1 cellular context compared by ENCODE assay signal in the genomic region with DNA sequence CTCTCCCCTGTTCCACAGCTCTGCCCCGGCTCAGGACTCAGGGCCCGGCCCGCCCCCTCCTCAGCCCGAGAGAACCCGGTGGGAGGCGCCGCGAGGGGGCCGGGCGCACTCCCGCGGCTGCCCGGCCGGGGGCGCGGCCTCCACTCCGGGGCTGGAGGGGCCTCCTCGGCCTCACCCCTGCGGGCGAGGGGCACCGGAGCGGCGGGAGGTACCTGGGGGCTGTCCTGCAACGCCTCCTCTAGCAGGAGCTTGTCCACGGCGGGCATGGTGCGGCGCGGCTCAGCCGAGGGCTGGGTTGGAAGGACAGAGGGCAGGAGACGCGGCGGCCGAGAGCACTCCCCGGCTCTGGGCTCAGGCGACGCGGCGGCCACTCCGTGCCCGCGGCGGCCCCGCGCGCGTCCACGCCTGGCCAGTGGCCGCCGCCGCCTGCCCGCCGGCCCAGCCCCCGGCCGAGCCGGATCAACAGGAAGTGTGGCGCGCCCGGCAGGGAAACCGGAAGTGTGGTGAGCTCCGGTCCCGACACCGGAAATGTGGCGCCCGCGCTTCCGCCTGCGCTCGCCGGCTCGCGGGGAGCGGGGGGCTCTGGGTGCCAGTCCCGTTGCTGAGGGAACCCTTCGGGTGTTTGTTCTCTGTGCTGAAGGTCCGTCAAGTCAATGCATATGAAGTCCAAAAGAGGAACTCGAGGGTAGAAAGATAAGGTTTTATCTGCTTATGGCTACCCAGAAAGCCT.
A peak's percentile ranks its signal among the peaks of the same experiment; 100 is the strongest.
TF ChIP-seq lines count a peak whose summit lies in the region.

A gene with protein sequence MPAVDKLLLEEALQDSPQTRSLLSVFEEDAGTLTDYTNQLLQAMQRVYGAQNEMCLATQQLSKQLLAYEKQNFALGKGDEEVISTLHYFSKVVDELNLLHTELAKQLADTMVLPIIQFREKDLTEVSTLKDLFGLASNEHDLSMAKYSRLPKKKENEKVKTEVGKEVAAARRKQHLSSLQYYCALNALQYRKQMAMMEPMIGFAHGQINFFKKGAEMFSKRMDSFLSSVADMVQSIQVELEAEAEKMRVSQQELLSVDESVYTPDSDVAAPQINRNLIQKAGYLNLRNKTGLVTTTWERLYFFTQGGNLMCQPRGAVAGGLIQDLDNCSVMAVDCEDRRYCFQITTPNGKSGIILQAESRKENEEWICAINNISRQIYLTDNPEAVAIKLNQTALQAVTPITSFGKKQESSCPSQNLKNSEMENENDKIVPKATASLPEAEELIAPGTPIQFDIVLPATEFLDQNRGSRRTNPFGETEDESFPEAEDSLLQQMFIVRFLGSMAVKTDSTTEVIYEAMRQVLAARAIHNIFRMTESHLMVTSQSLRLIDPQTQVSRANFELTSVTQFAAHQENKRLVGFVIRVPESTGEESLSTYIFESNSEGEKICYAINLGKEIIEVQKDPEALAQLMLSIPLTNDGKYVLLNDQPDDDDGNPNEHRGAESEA (minus strand): TSS at position 428 of the 730 bp plus-strand sequence. CDS start 162 bp downstream, at position 266.

TF ChIP-seq in HepG2, 621 proteins besides CTCF, POLR2A, EP300 and RAD21 (continued from another document and continues in another):
- TF ChIP-seq ZNF414 (CRISPR knock-in tag; IDR thresholded peaks at IDR 0.05) (peak; percentile 66; the same call in 1 of the 2 replicates), SRSF4 (IDR thresholded peaks at IDR 0.05; ENCODE audit: low read depth, low read length, poor library complexity, severe bottlenecking) (no peak), ZNF746 (CRISPR knock-in tag; IDR thresholded peaks at IDR 0.05) (no peak), SP4 (CRISPR knock-in tag; IDR thresholded peaks at IDR 0.05) (peak; percentile 72), HOXD1 (CRISPR knock-in tag; IDR thresholded peaks at IDR 0.05) (0 out of 2 replicates have a peak, but pooled peaks have one; percentile 17), ZC3H13 (CRISPR knock-in tag; IDR thresholded peaks at IDR 0.05) (peak; percentile 71), SSRP1 (CRISPR knock-in tag; IDR thresholded peaks at IDR 0.05) (no peak), PITX1 (CRISPR knock-in tag; IDR thresholded peaks at IDR 0.05) (no peak), ZNF546 (CRISPR knock-in tag; conservative IDR thresholded peaks at IDR 0.05) (0 out of 2 replicates have a peak, but pooled peaks have one; percentile 32), TOPORS (CRISPR knock-in tag; IDR thresholded peaks at IDR 0.05) (peak; percentile 69), ZNF143 (CRISPR knock-in tag; IDR thresholded peaks at IDR 0.05) (peak; percentile 63), ZBTB21 (CRISPR knock-in tag; IDR thresholded peaks at IDR 0.05) (no peak), ZNF709 (CRISPR knock-in tag; IDR thresholded peaks at IDR 0.05) (0 out of 2 replicates have a peak, but pooled peaks have one; percentile 23), MEIS2 (CRISPR knock-in tag; IDR thresholded peaks at IDR 0.05) (peak; percentile 24; the same call in 1 of the 2 replicates), KMT2A (CRISPR knock-in tag; IDR thresholded peaks at IDR 0.05) (0 out of 2 replicates have a peak, but pooled peaks have one; percentile 28), NFKB2 (CRISPR knock-in tag; IDR thresholded peaks at IDR 0.05; ENCODE audit: borderline replicate concordance) (peak; percentile 75; the same call in 1 of the 2 replicates), ZNF496 (CRISPR knock-in tag; IDR thresholded peaks at IDR 0.05; ENCODE audit: insufficient replicate concordance) (no peak), PAXIP1 (CRISPR knock-in tag; conservative IDR thresholded peaks at IDR 0.05) (peak; percentile 19; the same call in 1 of the 2 replicates), ZXDC (CRISPR knock-in tag; IDR thresholded peaks at IDR 0.05) (0 out of 2 replicates have a peak, but pooled peaks have one; percentile 26), ATM (IDR thresholded peaks at IDR 0.05; ENCODE audit: borderline replicate concordance) (no peak), ZNF782 (CRISPR knock-in tag; IDR thresholded peaks at IDR 0.05; ENCODE audit: borderline replicate concordance) (peak; percentile 70; the same call in 1 of the 2 replicates), ARNTL (CRISPR knock-in tag; IDR thresholded peaks at IDR 0.05) (no peak), SMARCE1 (IDR thresholded peaks at IDR 0.05; ENCODE audit: borderline replicate concordance) (no peak), ZFP37 (CRISPR knock-in tag; IDR thresholded peaks at IDR 0.05; ENCODE audit: borderline replicate concordance) (no peak), ZIK1 (CRISPR knock-in tag; IDR thresholded peaks at IDR 0.05; ENCODE audit: borderline replicate concordance, low read depth) (no peak), CBFB (CRISPR knock-in tag; IDR thresholded peaks at IDR 0.05) (peak; percentile 55; the same call in 1 of the 2 replicates), HNF4A (CRISPR knock-in tag; IDR thresholded peaks at IDR 0.05) (peak; percentile 32; the same call in 1 of the 2 replicates), SRSF1 (optimal IDR thresholded peaks at IDR 0.05; ENCODE audit: low read depth, low read length) (peak; percentile 29), ZMYM2 (CRISPR knock-in tag; IDR thresholded peaks at IDR 0.05) (no peak), ZFX (CRISPR knock-in tag; IDR thresholded peaks at IDR 0.05; ENCODE audit: low read depth) (peak; percentile 98), ETV6 (CRISPR knock-in tag; conservative IDR thresholded peaks at IDR 0.05) (peak; percentile 44; the same call in 1 of the 2 replicates), STAG1 (CRISPR knock-in tag; IDR thresholded peaks at IDR 0.05) (peak; percentile 9; the same call in 1 of the 2 replicates), CREM (IDR thresholded peaks at IDR 0.05) (0 out of 2 replicates have a peak, but pooled peaks have one; percentile 36), CREM (CRISPR knock-in tag; IDR thresholded peaks at IDR 0.05) (no peak), KLF6 (CRISPR knock-in tag; IDR thresholded peaks at IDR 0.05) (0 out of 2 replicates have a peak, but pooled peaks have one; percentile 16), AGO2 (optimal IDR thresholded peaks at IDR 0.05; ENCODE audit: low read depth, low read length) (peak; percentile 52), BORCS8-MEF2B (CRISPR knock-in tag; IDR thresholded peaks at IDR 0.05) (0 out of 2 replicates have a peak, but pooled peaks have one; percentile 67), ZBTB42 (CRISPR knock-in tag; IDR thresholded peaks at IDR 0.05) (no peak), SOX5 (CRISPR knock-in tag; IDR thresholded peaks at IDR 0.05; ENCODE audit: borderline replicate concordance) (0 out of 2 replicates have a peak, but pooled peaks have one; percentile 6), TP53 (CRISPR knock-in tag; conservative IDR thresholded peaks at IDR 0.05) (peak; percentile 82; the same call in 1 of the 2 replicates)
- TF ChIP-seq, protein P1, sequence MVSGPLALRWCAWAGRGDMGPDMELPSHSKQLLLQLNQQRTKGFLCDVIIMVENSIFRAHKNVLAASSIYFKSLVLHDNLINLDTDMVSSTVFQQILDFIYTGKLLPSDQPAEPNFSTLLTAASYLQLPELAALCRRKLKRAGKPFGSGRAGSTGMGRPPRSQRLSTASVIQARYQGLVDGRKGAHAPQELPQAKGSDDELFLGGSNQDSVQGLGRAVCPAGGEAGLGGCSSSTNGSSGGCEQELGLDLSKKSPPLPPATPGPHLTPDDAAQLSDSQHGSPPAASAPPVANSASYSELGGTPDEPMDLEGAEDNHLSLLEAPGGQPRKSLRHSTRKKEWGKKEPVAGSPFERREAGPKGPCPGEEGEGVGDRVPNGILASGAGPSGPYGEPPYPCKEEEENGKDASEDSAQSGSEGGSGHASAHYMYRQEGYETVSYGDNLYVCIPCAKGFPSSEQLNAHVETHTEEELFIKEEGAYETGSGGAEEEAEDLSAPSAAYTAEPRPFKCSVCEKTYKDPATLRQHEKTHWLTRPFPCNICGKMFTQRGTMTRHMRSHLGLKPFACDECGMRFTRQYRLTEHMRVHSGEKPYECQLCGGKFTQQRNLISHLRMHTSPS (CRISPR knock-in tag; IDR thresholded peaks at IDR 0.05; ENCODE audit: low read depth), result no peak
- TF ChIP-seq, protein P2, sequence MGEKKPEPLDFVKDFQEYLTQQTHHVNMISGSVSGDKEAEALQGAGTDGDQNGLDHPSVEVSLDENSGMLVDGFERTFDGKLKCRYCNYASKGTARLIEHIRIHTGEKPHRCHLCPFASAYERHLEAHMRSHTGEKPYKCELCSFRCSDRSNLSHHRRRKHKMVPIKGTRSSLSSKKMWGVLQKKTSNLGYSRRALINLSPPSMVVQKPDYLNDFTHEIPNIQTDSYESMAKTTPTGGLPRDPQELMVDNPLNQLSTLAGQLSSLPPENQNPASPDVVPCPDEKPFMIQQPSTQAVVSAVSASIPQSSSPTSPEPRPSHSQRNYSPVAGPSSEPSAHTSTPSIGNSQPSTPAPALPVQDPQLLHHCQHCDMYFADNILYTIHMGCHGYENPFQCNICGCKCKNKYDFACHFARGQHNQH (CRISPR knock-in tag; IDR thresholded peaks at IDR 0.05), result peak; percentile 28; the same call in 1 of the 2 replicates
- TF ChIP-seq, protein P3, sequence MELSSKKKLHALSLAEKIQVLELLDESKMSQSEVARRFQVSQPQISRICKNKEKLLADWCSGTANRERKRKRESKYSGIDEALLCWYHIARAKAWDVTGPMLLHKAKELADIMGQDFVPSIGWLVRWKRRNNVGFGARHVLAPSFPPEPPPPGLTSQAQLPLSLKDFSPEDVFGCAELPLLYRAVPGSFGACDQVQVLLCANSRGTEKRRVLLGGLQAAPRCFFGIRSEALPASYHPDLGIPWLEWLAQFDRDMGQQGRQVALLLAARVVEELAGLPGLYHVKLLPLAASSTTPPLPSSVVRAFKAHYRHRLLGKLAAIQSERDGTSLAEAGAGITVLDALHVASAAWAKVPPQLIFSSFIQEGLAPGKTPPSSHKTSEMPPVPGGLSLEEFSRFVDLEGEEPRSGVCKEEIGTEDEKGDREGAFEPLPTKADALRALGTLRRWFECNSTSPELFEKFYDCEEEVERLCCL (CRISPR knock-in tag; IDR thresholded peaks at IDR 0.05; ENCODE audit: borderline replicate concordance), result no peak
- TF ChIP-seq, protein P4, sequence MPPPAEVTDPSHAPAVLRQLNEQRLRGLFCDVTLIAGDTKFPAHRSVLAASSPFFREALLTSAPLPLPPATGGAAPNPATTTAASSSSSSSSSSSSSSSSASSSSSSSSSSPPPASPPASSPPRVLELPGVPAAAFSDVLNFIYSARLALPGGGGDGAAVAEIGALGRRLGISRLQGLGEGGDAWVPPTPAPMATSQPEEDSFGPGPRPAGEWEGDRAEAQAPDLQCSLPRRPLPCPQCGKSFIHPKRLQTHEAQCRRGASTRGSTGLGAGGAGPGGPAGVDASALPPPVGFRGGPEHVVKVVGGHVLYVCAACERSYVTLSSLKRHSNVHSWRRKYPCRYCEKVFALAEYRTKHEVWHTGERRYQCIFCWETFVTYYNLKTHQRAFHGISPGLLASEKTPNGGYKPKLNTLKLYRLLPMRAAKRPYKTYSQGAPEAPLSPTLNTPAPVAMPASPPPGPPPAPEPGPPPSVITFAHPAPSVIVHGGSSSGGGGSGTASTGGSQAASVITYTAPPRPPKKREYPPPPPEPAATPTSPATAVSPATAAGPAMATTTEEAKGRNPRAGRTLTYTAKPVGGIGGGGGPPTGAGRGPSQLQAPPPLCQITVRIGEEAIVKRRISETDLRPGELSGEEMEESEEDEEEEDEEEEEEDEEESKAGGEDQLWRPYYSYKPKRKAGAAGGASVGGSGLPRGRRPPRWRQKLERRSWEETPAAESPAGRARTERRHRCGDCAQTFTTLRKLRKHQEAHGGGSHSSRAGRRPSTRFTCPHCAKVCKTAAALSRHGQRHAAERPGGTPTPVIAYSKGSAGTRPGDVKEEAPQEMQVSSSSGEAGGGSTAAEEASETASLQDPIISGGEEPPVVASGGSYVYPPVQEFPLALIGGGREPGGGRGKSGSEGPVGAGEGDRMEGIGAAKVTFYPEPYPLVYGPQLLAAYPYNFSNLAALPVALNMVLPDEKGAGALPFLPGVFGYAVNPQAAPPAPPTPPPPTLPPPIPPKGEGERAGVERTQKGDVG (CRISPR knock-in tag; IDR thresholded peaks at IDR 0.05; ENCODE audit: borderline replicate concordance), result no peak
